ENCODE assay signal across 8 cellular contexts in the genomic region with DNA sequence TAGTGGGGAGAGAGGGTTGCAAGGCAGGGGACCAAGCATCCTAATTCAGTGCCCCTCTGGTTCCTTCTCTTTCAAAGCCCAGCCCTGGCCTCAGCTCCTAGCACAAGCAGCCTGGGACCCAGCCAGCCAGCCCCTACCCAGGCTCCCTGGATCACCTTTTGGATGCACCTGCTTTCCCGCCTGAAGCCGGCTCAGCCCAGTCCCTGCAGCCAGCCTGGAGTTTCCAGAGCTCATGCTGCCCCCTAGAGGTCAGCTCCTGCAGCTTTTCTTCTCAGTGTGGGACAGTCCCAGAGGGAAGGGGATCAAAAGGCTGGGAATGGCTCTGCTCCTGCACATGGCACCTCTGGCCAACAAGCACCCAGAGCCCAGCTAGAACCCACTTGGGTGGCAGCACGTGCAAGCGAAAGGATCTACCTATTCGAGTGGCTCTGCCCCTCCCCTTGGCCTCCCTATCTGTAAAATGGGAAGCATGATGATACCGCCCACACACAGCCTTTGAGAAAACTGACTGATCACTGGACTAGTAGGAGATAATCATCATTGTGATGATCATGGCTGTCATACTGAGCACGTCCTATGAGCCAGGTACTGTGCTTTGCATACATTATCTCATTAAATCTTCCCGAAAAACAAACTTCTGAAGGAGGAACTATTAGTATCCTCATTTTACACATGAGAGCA. TPM values are rescaled to one million over a fixed set of nuclear protein-coding genes. Genes with fewer than 3 reads are reported as not detected.
DNase-seq lines count a peak whose midpoint lies in the region; ATAC-seq and TF ChIP-seq lines count a peak whose summit lies in the region.

No MANE protein-coding gene starts in this region.

- POLR2A ChIA-PET in MCF 10A (lab: Yijun Ruan, JAX), result interaction anchor here (1.0 to 1.3 kb wide), 2 partner anchors 83 to 85 kb away, joined by 3 to 8 read pairs; no protein-coding TSS in a partner anchor

- no peak overlapping the region for H3K27ac Mint-ChIP-seq in MCF 10A (ENCODE audit: low read depth, unreplicated experiment)

- H3K9me2 ChIP-seq in SU-DHL-6 (replicated peaks; ENCODE audit: insufficient read depth, low read length), result no peaks in the 10 kb centered on the region

- CTCF ChIA-PET in MCF 10A (lab: Yijun Ruan, JAX), result interaction anchor here (0.6 to 29.7 kb wide), 55 partner anchors 8 to 1217 kb away, joined by 3 to 633 read pairs (median 5); partner anchors contain the start of gene FOXI1

- peak; percentile 71 for ATAC-seq in GM21367 (IDR thresholded peaks at IDR 0.05; ENCODE audit: unreplicated experiment)

- TF ChIP-seq EP300 in Ishikawa (IDR thresholded peaks at IDR 0.05; ENCODE audit: borderline replicate concordance), result no peak

- H3K9me3 ChIP-seq in SU-DHL-6 (ENCODE audit: insufficient read depth, low read length), result no peaks in the 10 kb centered on the region

- no peak overlapping the region for H3K27ac ChIP-seq in SU-DHL-6 (ENCODE audit: low read depth, low read length)

- H3K9me3 Mint-ChIP-seq in MCF 10A (ENCODE audit: unreplicated experiment), result no peaks in the 10 kb centered on the region

- intact Hi-C loops in MCF 10A (cut with micrococcal nuclease), result loop anchor here (1.0 to 5.0 kb wide), 3 partner anchors 33 to 482 kb away; no protein-coding TSS in a partner anchor

- no peak overlapping the region for H3K9ac ChIP-seq in SU-DHL-6 (ENCODE audit: low read length)

- H3K27me3 Mint-ChIP-seq in MCF 10A (ENCODE audit: insufficient read depth, unreplicated experiment), result no peaks in the 10 kb centered on the region

- H3K4me2 ChIP-seq in SU-DHL-6 (ENCODE audit: low read depth, low read length, poor library complexity, severe bottlenecking), result no peak overlapping the region

- peak; percentile 1 for DNase-seq in DMS53 treated with DMSO at 0.1 percent for 48 hours (lab: John Stamatoyannopoulos, UW; ENCODE audit: unreplicated experiment)
- peak; percentile 85 for DNase-seq in MCF 10A (ENCODE audit: unreplicated experiment)
- peak; percentile 73 for DNase-seq in inferior parietal cortex (ENCODE audit: extremely low spot score)
- peak; percentile 7 to 15 for DNase-seq in stimulated activated CD4-positive, alpha-beta T cell treated with anti-CD3 and anti-CD28 coated beads, Interleukin-1b, Interleukin-23, amount 100 ng/mL, for 4 hours (ENCODE audit: low read depth in 2 of 2)
- DNase-seq in cerebellar nuclear complex (lab: John Stamatoyannopoulos, UW), result no peak

- BruUV-seq in MCF 10A (replicated peaks; lab: Mats Ljungman, UMichigan), result no TSS peak

- peak; percentile 99 for TF ChIP-seq RAD21 in Ishikawa (IDR thresholded peaks at IDR 0.05; ENCODE audit: low read depth)

- no peak overlapping the region for H2AFZ ChIP-seq in SU-DHL-6 (ENCODE audit: low read depth, low read length, severe bottlenecking)

- H3K4me3 ChIP-seq in SU-DHL-6 (ENCODE audit: insufficient read depth, low read length, poor library complexity, severe bottlenecking), result no peak overlapping the region

- no peaks in the 10 kb centered on the region for H3K36me3 Mint-ChIP-seq in MCF 10A (ENCODE audit: insufficient read depth, unreplicated experiment)

- H3K27me3 ChIP-seq in SU-DHL-6 (ENCODE audit: low read length), result no peaks in the 10 kb centered on the region

- no peaks in the 10 kb centered on the region for H3K4me1 Mint-ChIP-seq in MCF 10A (ENCODE audit: insufficient read depth, unreplicated experiment)

- no peaks in the 10 kb centered on the region for H4K20me1 ChIP-seq in SU-DHL-6 (ENCODE audit: low read depth, low read length)

- TF ChIP-seq CTCF in SU-DHL-6 (IDR thresholded peaks at IDR 0.05; ENCODE audit: insufficient read depth, low read length, poor library complexity, severe bottlenecking) (peak; percentile 88), MCF 10A (IDR thresholded peaks at IDR 0.05; ENCODE audit: unreplicated experiment) (peak; percentile 89)

- no peak overlapping the region for H3K4me3 Mint-ChIP-seq in MCF 10A (ENCODE audit: unreplicated experiment)

- no peaks in the 10 kb centered on the region for H3K79me2 ChIP-seq in SU-DHL-6 (ENCODE audit: insufficient read depth, low read length)

- no peaks in the 10 kb centered on the region for H3K36me3 ChIP-seq in SU-DHL-6 (ENCODE audit: low read length)

- H3F3A ChIP-seq in SU-DHL-6 (ENCODE audit: insufficient read depth), result no peaks in the 10 kb centered on the region

TF ChIP-seq in Ishikawa, 13 proteins besides CTCF, POLR2A, EP300 and RAD21:
- no peak for TF ChIP-seq TAF1 (IDR thresholded peaks at IDR 0.05; ENCODE audit: low read depth)
- TF ChIP-seq NFIC (IDR thresholded peaks at IDR 0.05), result no peak
- no peak for TF ChIP-seq ZBTB7A (IDR thresholded peaks at IDR 0.05; ENCODE audit: low read depth)
- TF ChIP-seq EGR1 (IDR thresholded peaks at IDR 0.05), result peak; percentile 33; the same call in 1 of the 2 replicates
- TF ChIP-seq, protein P1, sequence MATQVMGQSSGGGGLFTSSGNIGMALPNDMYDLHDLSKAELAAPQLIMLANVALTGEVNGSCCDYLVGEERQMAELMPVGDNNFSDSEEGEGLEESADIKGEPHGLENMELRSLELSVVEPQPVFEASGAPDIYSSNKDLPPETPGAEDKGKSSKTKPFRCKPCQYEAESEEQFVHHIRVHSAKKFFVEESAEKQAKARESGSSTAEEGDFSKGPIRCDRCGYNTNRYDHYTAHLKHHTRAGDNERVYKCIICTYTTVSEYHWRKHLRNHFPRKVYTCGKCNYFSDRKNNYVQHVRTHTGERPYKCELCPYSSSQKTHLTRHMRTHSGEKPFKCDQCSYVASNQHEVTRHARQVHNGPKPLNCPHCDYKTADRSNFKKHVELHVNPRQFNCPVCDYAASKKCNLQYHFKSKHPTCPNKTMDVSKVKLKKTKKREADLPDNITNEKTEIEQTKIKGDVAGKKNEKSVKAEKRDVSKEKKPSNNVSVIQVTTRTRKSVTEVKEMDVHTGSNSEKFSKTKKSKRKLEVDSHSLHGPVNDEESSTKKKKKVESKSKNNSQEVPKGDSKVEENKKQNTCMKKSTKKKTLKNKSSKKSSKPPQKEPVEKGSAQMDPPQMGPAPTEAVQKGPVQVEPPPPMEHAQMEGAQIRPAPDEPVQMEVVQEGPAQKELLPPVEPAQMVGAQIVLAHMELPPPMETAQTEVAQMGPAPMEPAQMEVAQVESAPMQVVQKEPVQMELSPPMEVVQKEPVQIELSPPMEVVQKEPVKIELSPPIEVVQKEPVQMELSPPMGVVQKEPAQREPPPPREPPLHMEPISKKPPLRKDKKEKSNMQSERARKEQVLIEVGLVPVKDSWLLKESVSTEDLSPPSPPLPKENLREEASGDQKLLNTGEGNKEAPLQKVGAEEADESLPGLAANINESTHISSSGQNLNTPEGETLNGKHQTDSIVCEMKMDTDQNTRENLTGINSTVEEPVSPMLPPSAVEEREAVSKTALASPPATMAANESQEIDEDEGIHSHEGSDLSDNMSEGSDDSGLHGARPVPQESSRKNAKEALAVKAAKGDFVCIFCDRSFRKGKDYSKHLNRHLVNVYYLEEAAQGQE (IDR thresholded peaks at IDR 0.05; ENCODE audit: low read depth), result no peak
- TF ChIP-seq MAX (IDR thresholded peaks at IDR 0.05), result no peak
- no peak for TF ChIP-seq FOXM1 (IDR thresholded peaks at IDR 0.05; ENCODE audit: borderline replicate concordance, low read depth)
- TF ChIP-seq, protein P2, sequence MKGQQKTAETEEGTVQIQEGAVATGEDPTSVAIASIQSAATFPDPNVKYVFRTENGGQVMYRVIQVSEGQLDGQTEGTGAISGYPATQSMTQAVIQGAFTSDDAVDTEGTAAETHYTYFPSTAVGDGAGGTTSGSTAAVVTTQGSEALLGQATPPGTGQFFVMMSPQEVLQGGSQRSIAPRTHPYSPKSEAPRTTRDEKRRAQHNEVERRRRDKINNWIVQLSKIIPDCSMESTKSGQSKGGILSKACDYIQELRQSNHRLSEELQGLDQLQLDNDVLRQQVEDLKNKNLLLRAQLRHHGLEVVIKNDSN (IDR thresholded peaks at IDR 0.05), result no peak

RNA-seq across cellular contexts. Expression of gene C5orf58, which starts 48.6 kb away (rescaled TPM):
- not detected in 2 replicates for total RNA-seq in MCF 10A (2022)

Comparison
In these comparisons a context has a peak if more than half of its experiments do, and no peak if none do; other contexts are left out.
1. DNase-seq: peak in DMS53 treated with DMSO at 0.1 percent for 48 hours (single experiment), MCF 10A (single experiment), inferior parietal cortex (single experiment) and stimulated activated CD4-positive, alpha-beta T cell treated with anti-CD3 and anti-CD28 coated beads, Interleukin-1b, Interleukin-23, amount 100 ng/mL, for 4 hours (2 of 2); none in cerebellar nuclear complex (0 of 2).